In genomic region chr15:30192892-30193291, GRCh38 we compare ENCODE assay signal across 9 cellular contexts. TPM values are rescaled to one million over a fixed set of nuclear protein-coding genes. Genes with fewer than 3 reads are reported as not detected.
"Had no signal": no experiment of that assay in that cellular context is flagged by ENCODE, and none has a peak within 500 bp of the region (broad histone marks: within the 10 kb centered on the region; RNA-seq: fewer than 3 reads in every experiment).

No MANE protein-coding gene starts in this region.

RNA-seq across cellular contexts. Expression of gene GOLGA8T, which starts 58.0 kb away (rescaled TPM):
- total RNA-seq: osteoblast, progenitor cell of endocrine pancreas, smooth muscle cell, stomach, subcutaneous adipose tissue, tibial nerve, ureter had no signal
- polyA plus RNA-seq: neural cell, psoas muscle, smooth muscle cell, stomach had no signal
